ENCODE assay signal across 11 cellular contexts in the genomic region with DNA sequence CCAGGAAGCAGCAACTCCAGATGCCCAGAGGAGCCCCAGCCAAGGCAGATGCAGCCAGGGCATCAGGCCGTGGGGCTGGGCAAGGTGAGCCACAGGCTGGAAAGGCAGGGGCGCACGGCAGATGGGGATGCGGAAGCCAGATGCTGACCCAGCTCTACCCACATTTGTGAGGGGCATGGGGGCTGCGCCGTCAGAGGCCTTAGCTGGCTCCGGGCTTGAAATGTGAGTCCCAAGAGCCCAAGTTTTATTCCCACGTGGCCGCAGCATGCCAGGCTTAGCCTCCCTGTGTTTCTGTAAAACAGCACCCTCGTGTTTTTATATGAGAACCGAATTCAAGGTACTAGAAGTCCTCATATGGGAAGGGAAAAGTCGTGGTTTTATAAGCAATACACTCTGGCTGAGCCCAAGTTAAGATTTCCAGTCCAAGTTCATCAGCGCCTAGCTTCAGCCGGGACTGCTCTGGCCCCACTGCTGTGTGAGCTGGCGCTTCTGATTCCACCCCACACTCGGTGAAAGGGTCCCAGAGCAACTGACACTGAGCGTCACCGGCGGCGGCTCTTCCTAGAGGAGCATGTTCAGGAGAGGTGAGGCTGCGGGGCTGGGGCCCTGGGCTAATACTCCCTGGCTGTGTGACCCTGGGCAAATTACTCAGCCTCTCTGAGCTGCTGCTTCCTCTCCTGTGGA.
"Had no signal": no experiment of that assay in that cellular context is flagged by ENCODE, and none has a peak within 500 bp of the region (broad histone marks: within the 10 kb centered on the region; RNA-seq: fewer than 3 reads in every experiment).

No MANE protein-coding gene starts in this region.

- H3K9me3 Mint-ChIP-seq: activated CD4-positive, alpha-beta memory T cell treated with anti-CD3 and anti-CD28 coated beads, Interleukin-2, amount 10 ng/mL, durations not matched to agents 7 days and 5 days; activated T-cell treated with anti-CD3 and anti-CD28 coated beads, Interleukin-2, amount 50 U/mL, for 4 hours; mesothelial cell of epicardium; nephron progenitor cell; WTC11 had no signal

- H3K36me3 Mint-ChIP-seq: mesothelial cell of epicardium, WTC11 had no signal

- H3K27me3 ChIP-seq: cardiac muscle cell, esophagus muscularis mucosa had no signal

- H3K36me3 ChIP-seq: cardiac muscle cell had no signal

- H3K4me1 Mint-ChIP-seq: mesothelial cell of epicardium had no signal

- H3K9me3 ChIP-seq: esophagus muscularis mucosa, psoas muscle had no signal

- H3K4me3 ChIP-seq: cardiac muscle cell, coronary artery, esophagus muscularis mucosa, psoas muscle had no signal

- DNase-seq: kidney glomerular epithelial cell had no signal

- H3K4me3 Mint-ChIP-seq: activated CD4-positive, alpha-beta memory T cell treated with anti-CD3 and anti-CD28 coated beads, Interleukin-2, amount 10 ng/mL, durations not matched to agents 7 days and 5 days; activated T-cell treated with anti-CD3 and anti-CD28 coated beads, Interleukin-2, amount 50 U/mL, for 4 hours; mesothelial cell of epicardium; nephron progenitor cell; WTC11 had no signal

- H3K27ac ChIP-seq: cardiac muscle cell, coronary artery had no signal

- H3K27ac Mint-ChIP-seq: activated CD4-positive, alpha-beta memory T cell treated with anti-CD3 and anti-CD28 coated beads, Interleukin-2, amount 10 ng/mL, durations not matched to agents 7 days and 5 days; mesothelial cell of epicardium had no signal

- FAIRE-seq: TTC549 had no signal

- H3K27me3 Mint-ChIP-seq: activated CD4-positive, alpha-beta memory T cell treated with anti-CD3 and anti-CD28 coated beads, Interleukin-2, amount 10 ng/mL, durations not matched to agents 7 days and 5 days had no signal
